1 cellular context compared by ENCODE assay signal in genomic region chr1:43044572-43045361, GRCh38.
TF ChIP-seq lines count a peak whose summit lies in the region.

No MANE protein-coding gene starts in this region.

TF ChIP-seq in K562, 482 proteins besides CTCF, POLR2A, EP300 and RAD21 (continued from another document):
- TF ChIP-seq HDAC2 (IDR thresholded peaks at IDR 0.05) (peak; percentile 46; the same call in 1 of the 2 replicates), PML (IDR thresholded peaks at IDR 0.05; ENCODE audit: low read length) (peak; percentile 37; the same call in 1 of the 2 replicates), TCF7L2 (IDR thresholded peaks at IDR 0.05; ENCODE audit: low read depth, low read length) (no peak), NR2C2 (CRISPR knock-in tag; IDR thresholded peaks at IDR 0.05) (no peak), NR2C2 (tag; IDR thresholded peaks at IDR 0.05) (no peak), ELK3 (CRISPR knock-in tag; IDR thresholded peaks at IDR 0.05) (no peak), TAL1 (IDR thresholded peaks at IDR 0.05) (peak; percentile 80), ZNF395 (CRISPR knock-in tag; IDR thresholded peaks at IDR 0.05) (peak; percentile 67), CC2D1A (IDR thresholded peaks at IDR 0.05) (no peak), DNMT1 (IDR thresholded peaks at IDR 0.05) (no peak), SMARCE1 (IDR thresholded peaks at IDR 0.05) (peak; percentile 53; the same call in 1 of the 2 replicates), ERF (CRISPR knock-in tag; IDR thresholded peaks at IDR 0.05) (no peak), COPS2 (conservative IDR thresholded peaks at IDR 0.05) (no peak), HMG20A (CRISPR knock-in tag; conservative IDR thresholded peaks at IDR 0.05) (no peak), FOXP4 (CRISPR knock-in tag; IDR thresholded peaks at IDR 0.05; ENCODE audit: borderline replicate concordance) (no peak), ZNF696 (CRISPR knock-in tag; conservative IDR thresholded peaks at IDR 0.05) (no peak), CREB1 (IDR thresholded peaks at IDR 0.05) (peak; percentile 71), CREB1 (CRISPR knock-in tag; IDR thresholded peaks at IDR 0.05) (peak; percentile 77), XRCC4 (IDR thresholded peaks at IDR 0.05; ENCODE audit: extremely low read depth, insufficient read depth, insufficient read length) (no peak), HMGXB4 (CRISPR knock-in tag; IDR thresholded peaks at IDR 0.05) (0 out of 2 replicates have a peak, but pooled peaks have one; percentile 28), KLF16 (IDR thresholded peaks at IDR 0.05) (peak; percentile 60; the same call in 1 of the 2 replicates), ZNF124 (CRISPR knock-in tag; IDR thresholded peaks at IDR 0.05) (no peak), BRF2 (IDR thresholded peaks at IDR 0.05; ENCODE audit: borderline replicate concordance, insufficient read depth, insufficient read length) (no peak), HIVEP1 (CRISPR knock-in tag; IDR thresholded peaks at IDR 0.05) (no peak), ATF7 (IDR thresholded peaks at IDR 0.05) (peak; percentile 99), ZEB2 (IDR thresholded peaks at IDR 0.05) (peak; percentile 78), SIN3B (IDR thresholded peaks at IDR 0.05; ENCODE audit: low read depth) (no peak), RBM25 (IDR thresholded peaks at IDR 0.05; ENCODE audit: low read depth, low read length, severe bottlenecking) (no peak), MTA3 (IDR thresholded peaks at IDR 0.05; ENCODE audit: borderline replicate concordance) (peak; percentile 61; the same call in 1 of the 2 replicates), MED1 (CRISPR knock-in tag; IDR thresholded peaks at IDR 0.05; ENCODE audit: borderline replicate concordance) (no peak), ZZZ3 (IDR thresholded peaks at IDR 0.05) (no peak), GABPB2 (CRISPR knock-in tag; conservative IDR thresholded peaks at IDR 0.05) (no peak), PHB2 (IDR thresholded peaks at IDR 0.05; ENCODE audit: low read depth) (no peak), C11orf30 (IDR thresholded peaks at IDR 0.05; ENCODE audit: low read depth) (no peak), FIP1L1 (IDR thresholded peaks at IDR 0.05; ENCODE audit: low read depth, low read length, poor library complexity, severe bottlenecking) (no peak), JUND (IDR thresholded peaks at IDR 0.05; ENCODE audit: borderline replicate concordance, low read depth, low read length) (peak; percentile 98), JUND (tag; IDR thresholded peaks at IDR 0.05; ENCODE audit: borderline replicate concordance, low read depth, low read length) (peak; percentile 98), JUNB (CRISPR knock-in tag; conservative IDR thresholded peaks at IDR 0.05) (peak; percentile 90), JUN (IDR thresholded peaks at IDR 0.05; ENCODE audit: borderline replicate concordance, low read depth, low read length) (peak; percentile 91), JUN (CRISPR knock-in tag; IDR thresholded peaks at IDR 0.05; ENCODE audit: borderline replicate concordance) (no peak), STAT5A (IDR thresholded peaks at IDR 0.05; ENCODE audit: borderline replicate concordance, low read length) (peak; percentile 33; the same call in 1 of the 2 replicates), ZFP91 (CRISPR knock-in tag; IDR thresholded peaks at IDR 0.05) (no peak), POLR2H (tag; IDR thresholded peaks at IDR 0.05; ENCODE audit: low read depth) (no peak), ZBTB26 (CRISPR knock-in tag; IDR thresholded peaks at IDR 0.05) (no peak), SOX6 (IDR thresholded peaks at IDR 0.05) (peak; percentile 68), NEUROD1 (IDR thresholded peaks at IDR 0.05; ENCODE audit: borderline replicate concordance, low read depth, low read length, partially characterized antibody) (no peak), NFIX (CRISPR knock-in tag; IDR thresholded peaks at IDR 0.05; ENCODE audit: low read depth) (no peak), ARID1B (IDR thresholded peaks at IDR 0.05) (peak; percentile 89), GTF3C2 (IDR thresholded peaks at IDR 0.05; ENCODE audit: borderline replicate concordance, extremely low read depth, insufficient read length) (no peak), RBM17 (IDR thresholded peaks at IDR 0.05; ENCODE audit: borderline replicate concordance, low read depth, low read length) (no peak), GTF2F1 (IDR thresholded peaks at IDR 0.05; ENCODE audit: low read depth, low read length) (no peak), RUNX1 (IDR thresholded peaks at IDR 0.05; ENCODE audit: low read depth) (no peak)
